Comparison of ENCODE assay signal across 8 cellular contexts in the genomic region with DNA sequence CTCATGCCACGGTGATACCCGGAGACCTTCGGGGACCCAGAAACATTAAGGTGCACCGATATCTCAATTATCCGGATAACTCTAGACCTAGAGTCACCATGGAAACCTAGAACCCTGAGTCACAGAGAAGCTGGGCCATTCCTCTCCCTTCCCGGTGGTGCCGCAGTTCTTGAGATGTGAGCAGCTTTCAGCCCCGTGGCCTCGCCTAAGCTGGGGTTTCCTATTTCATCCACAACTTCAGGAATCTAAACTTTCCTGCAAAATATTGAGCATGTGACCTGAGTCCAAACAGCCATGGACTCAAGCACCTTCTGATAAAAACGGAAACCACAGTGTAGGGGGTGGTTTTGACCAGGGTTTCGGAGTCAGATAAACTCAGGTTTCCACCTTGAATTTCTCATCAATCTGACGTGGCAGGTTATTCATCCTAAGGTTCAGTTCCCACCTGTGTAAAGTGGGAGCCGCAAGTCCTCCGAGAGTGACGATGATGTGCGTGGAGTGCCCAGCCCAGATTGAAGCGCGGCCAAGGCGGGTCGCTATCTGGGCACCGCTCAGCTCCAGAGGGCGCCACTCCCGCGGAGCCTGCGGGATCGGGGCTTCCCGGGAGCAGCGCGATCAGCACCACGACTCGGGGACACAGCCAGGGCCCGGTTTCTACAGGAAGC. TPM values are rescaled to one million over a fixed set of nuclear protein-coding genes. Genes with fewer than 3 reads are reported as not detected.
A peak's percentile ranks its signal among the peaks of the same experiment; 100 is the strongest.
DNase-seq lines count a peak whose midpoint lies in the region; ATAC-seq and TF ChIP-seq lines count a peak whose summit lies in the region.

No MANE protein-coding gene starts in this region.

- intact Hi-C loops in natural killer cell (cut with micrococcal nuclease) = loop anchor here (5.0 kb wide), 1 partner anchor 37 kb away; no protein-coding TSS in a partner anchor

- H3K4me3 ChIP-seq in fibroblast of the aortic adventitia (ENCODE audit: low read depth, low read length) (peak overlapping the region; percentile 88), tibial nerve (peak overlapping the region; percentile 72 to 88 (median 80))

- TF ChIP-seq POLR2A in tibial nerve (IDR thresholded peaks at IDR 0.05) = no peak

- in situ Hi-C loops in G401 (cut with HindIII; ENCODE audit: low sequenced_read_pairs) = no loop called here

- 29 to 49% methylated on average over 14 to 32 of the region's 32 CpGs for WGBS in tibial nerve, 2 donors

- no peaks in the 10 kb centered on the region for H3K9me3 Mint-ChIP-seq in activated T-cell treated with anti-CD3 and anti-CD28 coated beads, Interleukin-2, amount 50 U/mL, for 4 hours
- no peaks in the 10 kb centered on the region for H3K9me3 Mint-ChIP-seq in natural killer cell

- H3K27me3 ChIP-seq in tibial nerve = no peaks in the 10 kb centered on the region

- TF ChIP-seq CTCF in fibroblast of the aortic adventitia (IDR thresholded peaks at IDR 0.05; ENCODE audit: insufficient read depth, low read length) (peak; percentile 51), natural killer cell (IDR thresholded peaks at IDR 0.05) (no peak), tibial nerve (IDR thresholded peaks at IDR 0.05) (peak; percentile 25 to 56 (median 52))

- peaks cover 0 to 27% (median 3%) of the 10 kb centered on the region in 4 donors for H3K4me1 ChIP-seq in tibial nerve

- no peaks in the 10 kb centered on the region for H3K36me3 ChIP-seq in tibial nerve

- no peak for TF ChIP-seq EP300 in tibial nerve (IDR thresholded peaks at IDR 0.05)

- H3K27ac ChIP-seq in tibial nerve = peak overlapping the region; percentile 89 to 97 (median 94)

- H3K27ac Mint-ChIP-seq in natural killer cell = peak overlapping the region in 1 of 2 donors; percentile 72

- ATAC-seq in HG02642 (IDR thresholded peaks at IDR 0.05; ENCODE audit: poor library complexity, unreplicated experiment) (peak; percentile 24), natural killer cell (peak; percentile 13 to 31 (median 23))
- ATAC-seq in activated T-cell treated with anti-CD3 and anti-CD28 coated beads, Interleukin-2, amount 50 U/mL, for 4 hours = peak; percentile 44 to 53

- peaks cover 8% of the 10 kb centered on the region for H3K36me3 Mint-ChIP-seq in activated T-cell treated with anti-CD3 and anti-CD28 coated beads, Interleukin-2, amount 50 U/mL, for 4 hours (ENCODE audit: insufficient read depth)
- no peaks in the 10 kb centered on the region for H3K36me3 Mint-ChIP-seq in natural killer cell

- H3K4me3 Mint-ChIP-seq in activated T-cell treated with anti-CD3 and anti-CD28 coated beads, Interleukin-2, amount 50 U/mL, for 4 hours = peak overlapping the region; percentile 84
- H3K4me3 Mint-ChIP-seq in natural killer cell = peak overlapping the region; percentile 94

- DNase-seq in G401 (ENCODE audit: low spot score) (peak; percentile 56), NCI-H446 treated with DMSO at 0.1 percent for 48 hours (lab: John Stamatoyannopoulos, UW) (peak; percentile 11), fibroblast of the aortic adventitia (ENCODE audit: low read depth) (peak; percentile 50), natural killer cell (no peak), tibial nerve (ENCODE audit: low spot score in 2 of 2) (peak; percentile 50 to 61), GM19240 (ENCODE audit: insufficient read length, low spot score) (no peak)
- DNase-seq in activated T-cell treated with anti-CD3 and anti-CD28 coated beads, Interleukin-2, amount 50 U/mL, for 4 hours = peak; percentile 18

- peaks cover 23% of the 10 kb centered on the region for H3K4me1 Mint-ChIP-seq in activated T-cell treated with anti-CD3 and anti-CD28 coated beads, Interleukin-2, amount 50 U/mL, for 4 hours (ENCODE audit: low read depth)
- H3K4me1 Mint-ChIP-seq in natural killer cell = peaks cover 20 to 29% of the 10 kb centered on the region in 2 donors

- H3K9me3 ChIP-seq in tibial nerve = no peaks in the 10 kb centered on the region

- H3K27me3 Mint-ChIP-seq in activated T-cell treated with anti-CD3 and anti-CD28 coated beads, Interleukin-2, amount 50 U/mL, for 4 hours (ENCODE audit: low read depth) = peaks cover 3% of the 10 kb centered on the region
- H3K27me3 Mint-ChIP-seq in natural killer cell (ENCODE audit: low read depth in 2 of 2) = peaks cover 3 to 43% of the 10 kb centered on the region in 2 donors

RNA-seq across cellular contexts. Expression of gene ETS2, which starts 1.0 kb away (rescaled TPM):
- 0.86 and 1.8 TPM in 2 replicates for total RNA-seq in G401 (2014; rRNA removed; shearing (Covaris generic))
- 10 to 100 TPM; 44.2 to 50.4 (median 48.3) TPM for total RNA-seq in activated T-cell treated with anti-CD3 and anti-CD28 coated beads, Interleukin-2, amount 50 U/mL, for 4 hours
- total RNA-seq in fibroblast of the aortic adventitia (ENCODE audit: low replicate concordance) (7.5 and 62.6 TPM in 2 replicates), natural killer cell (10 to 100 TPM; 10.6 to 36.9 (median 18.5) TPM), tibial nerve (100 to 1,000 TPM in 2 of 4 donors, 10 to 100 TPM in 2; 85.6 to 103 (median 98.5) TPM)

Comparison
In these comparisons a context has a peak if more than half of its experiments do, and no peak if none do; other contexts are left out.
1. DNase-seq: peak in G401 (single experiment), NCI-H446 treated with DMSO at 0.1 percent for 48 hours (single experiment), activated T-cell treated with anti-CD3 and anti-CD28 coated beads, Interleukin-2, amount 50 U/mL, for 4 hours (single experiment), fibroblast of the aortic adventitia (single experiment) and tibial nerve (2 of 2); none in natural killer cell (single experiment) and GM19240 (single experiment).
2. Peak in every context shown above with its lines, with median percentiles within 50 percentile points of each other: ATAC-seq.